ENCODE assay signal across 25 cellular contexts in the genomic region with DNA sequence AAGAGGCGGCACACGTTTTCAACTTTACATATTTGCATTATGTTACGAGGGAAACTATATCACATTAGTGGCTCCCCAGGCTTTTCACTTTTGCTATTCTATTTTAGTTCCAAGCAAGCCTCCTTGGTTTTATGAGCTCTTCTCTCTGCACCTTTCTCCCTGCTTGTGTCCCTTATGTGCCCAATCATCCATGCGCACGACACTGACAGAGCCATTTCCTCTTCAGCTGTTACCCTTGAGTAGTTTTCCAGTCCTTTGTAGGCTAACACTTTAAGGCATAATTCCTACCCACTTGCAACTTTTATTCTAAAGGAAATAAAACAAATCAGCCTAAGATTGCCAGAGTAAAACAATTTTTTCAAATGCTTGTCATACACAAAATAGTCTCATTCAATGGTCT.
DNase-seq lines count a peak whose midpoint lies in the region; ATAC-seq and TF ChIP-seq lines count a peak whose summit lies in the region.
"Had no signal": no experiment of that assay in that cellular context is flagged by ENCODE, and none has a peak within 500 bp of the region (broad histone marks: within the 10 kb centered on the region; RNA-seq: fewer than 3 reads in every experiment).

No MANE protein-coding gene starts in this region.

- H3K79me2 ChIP-seq in OCI-LY7 (ENCODE audit: insufficient read depth, low read depth, low read length): peaks cover 35% of the 10 kb centered on the region

- intact Hi-C loops in OCI-LY7 (cut with micrococcal nuclease; ENCODE audit: unreplicated experiment): no loop called here

- peak overlapping the region; percentile 76 for H3K4me2 ChIP-seq in OCI-LY7 (ENCODE audit: low read length)

- POLR2A ChIA-PET in OCI-LY7 (lab: Charles Lee): interaction anchor here (1.0 to 1.2 kb wide), 2 partner anchors 9 kb away, joined by 4 to 6 read pairs; no protein-coding TSS in a partner anchor

- no peak overlapping the region for H2AFZ ChIP-seq in OCI-LY7 (ENCODE audit: low read length)

- H3K27ac Mint-ChIP-seq in memory B cell: peak overlapping the region; percentile 13
- no peak overlapping the region for H3K27ac Mint-ChIP-seq in activated T-helper 17 cell treated with anti-CD3 and anti-CD28 coated beads, Interleukin-2, amount 50 U/mL, for 72 hours
- H3K27ac Mint-ChIP-seq: activated CD4-positive, alpha-beta T cell treated with anti-CD3 and anti-CD28 coated beads, Interleukin-2, amount 10 ng/mL, durations not matched to agents 7 days and 5 days; activated CD8-positive, alpha-beta memory T cell treated with anti-CD3 and anti-CD28 coated beads, Interleukin-2, amount 10 ng/mL, durations not matched to agents 7 days and 5 days; activated naive CD4-positive, alpha-beta T cell treated with anti-CD3 and anti-CD28 coated beads, Interleukin-2, amount 50 U/mL, for 24 hours; activated T-helper 1 cell treated with anti-CD3 and anti-CD28 coated beads, Interleukin-12 subunit alpha, Interleukin-12 subunit beta, Interleukin-2, Interleukin-4 antibody, amounts not matched to agents 30 ng/mL and 10 ng/mL and 1 ng/mL, durations not matched to agents 14 hours and 24 hours and 36 hours; immature natural killer cell; progenitor cell of endocrine pancreas; stimulated activated memory B cell treated with anti-CD40 and anti-IgM and Interleukin-4, amounts not matched to agents 10 μg/mL and 1 μg/mL and 100 μg/mL, for 72 hours had no signal

- ATAC-seq in memory B cell (ENCODE audit: low read depth): peak; percentile 43
- ATAC-seq in activated T-helper 17 cell treated with anti-CD3 and anti-CD28 coated beads, Interleukin-2, amount 50 U/mL, for 72 hours (replicated peaks): no peak
- ATAC-seq: activated CD8-positive, alpha-beta memory T cell treated with anti-CD3 and anti-CD28 coated beads, Interleukin-2, amount 10 ng/mL, durations not matched to agents 7 days and 5 days; HCT116; mucosa of descending colon; stimulated activated memory B cell treated with anti-CD40 and anti-IgM and Interleukin-4, amounts not matched to agents 10 μg/mL and 1 μg/mL and 100 μg/mL, for 72 hours had no signal

- peak overlapping the region; percentile 85 for H3K27ac ChIP-seq in OCI-LY7 (ENCODE audit: low read depth, low read length, poor library complexity, severe bottlenecking)

- H3K4me1 ChIP-seq in BE2C (peaks cover 6% of the 10 kb centered on the region), OCI-LY7 (ENCODE audit: insufficient read depth, low read length, poor library complexity, severe bottlenecking) (peaks cover 85% of the 10 kb centered on the region)
- H3K4me1 ChIP-seq: uterus had no signal

- H3K27me3 Mint-ChIP-seq in memory B cell: no peaks in the 10 kb centered on the region
- H3K27me3 Mint-ChIP-seq in activated T-helper 17 cell treated with anti-CD3 and anti-CD28 coated beads, Interleukin-2, amount 50 U/mL, for 72 hours: peaks cover 6% of the 10 kb centered on the region
- H3K27me3 Mint-ChIP-seq: activated CD4-positive, alpha-beta T cell treated with anti-CD3 and anti-CD28 coated beads, Interleukin-2, amount 10 ng/mL, durations not matched to agents 7 days and 5 days; activated CD8-positive, alpha-beta memory T cell treated with anti-CD3 and anti-CD28 coated beads, Interleukin-2, amount 10 ng/mL, durations not matched to agents 7 days and 5 days; activated naive CD4-positive, alpha-beta T cell treated with anti-CD3 and anti-CD28 coated beads, Interleukin-2, amount 50 U/mL, for 24 hours; progenitor cell of endocrine pancreas; stimulated activated memory B cell treated with anti-CD40 and anti-IgM and Interleukin-4, amounts not matched to agents 10 μg/mL and 1 μg/mL and 100 μg/mL, for 72 hours had no signal

- no peaks in the 10 kb centered on the region for H3K9me3 ChIP-seq in BE2C
- no peaks in the 10 kb centered on the region for H3K9me3 ChIP-seq in OCI-LY7 (ENCODE audit: low read length)
- H3K9me3 ChIP-seq: mucosa of descending colon, uterus had no signal

- H3K36me3 ChIP-seq in BE2C (no peaks in the 10 kb centered on the region), OCI-LY7 (ENCODE audit: insufficient read depth, low read length) (no peaks in the 10 kb centered on the region; the same call in 1 of the 2 replicates)
- H3K36me3 ChIP-seq: uterus had no signal

- DNase-seq in BE2C (no peak), DMS79 treated with DMSO at 0.1 percent for 48 hours (lab: John Stamatoyannopoulos, UW) (peak; percentile 63), OCI-LY7 (ENCODE audit: low spot score) (peak; percentile 66), memory B cell (ENCODE audit: low spot score in 2 of 2) (no peak), dermis blood vessel endothelial cell (no peak)
- no peak for DNase-seq in activated CD4-positive, CD25-positive, alpha-beta regulatory T cell (lab: John Stamatoyannopoulos, UW)
- DNase-seq: activated CD4-positive, alpha-beta T cell treated with anti-CD3 and anti-CD28 coated beads, Interleukin-2, amount 10 ng/mL, durations not matched to agents 7 days and 5 days; activated CD8-positive, alpha-beta memory T cell treated with anti-CD3 and anti-CD28 coated beads, Interleukin-2, amount 10 ng/mL, durations not matched to agents 7 days and 5 days; anterior cingulate cortex; central memory CD4-positive, alpha-beta T cell; foreskin fibroblast; immature natural killer cell; mucosa of descending colon; NCI-H1092 treated with DMSO at 0.1 percent for 48 hours; NCI-H2107; SHP77 treated with DMSO at 0.1 percent for 48 hours; T-helper 1 cell; uterus had no signal

- H3K4me1 Mint-ChIP-seq in memory B cell: peaks cover 9% of the 10 kb centered on the region
- no peaks in the 10 kb centered on the region for H3K4me1 Mint-ChIP-seq in activated T-helper 17 cell treated with anti-CD3 and anti-CD28 coated beads, Interleukin-2, amount 50 U/mL, for 72 hours
- H3K4me1 Mint-ChIP-seq: activated CD4-positive, alpha-beta T cell treated with anti-CD3 and anti-CD28 coated beads, Interleukin-2, amount 10 ng/mL, durations not matched to agents 7 days and 5 days; activated CD8-positive, alpha-beta memory T cell treated with anti-CD3 and anti-CD28 coated beads, Interleukin-2, amount 10 ng/mL, durations not matched to agents 7 days and 5 days; activated naive CD4-positive, alpha-beta T cell treated with anti-CD3 and anti-CD28 coated beads, Interleukin-2, amount 50 U/mL, for 24 hours; immature natural killer cell had no signal

- peak overlapping the region; percentile 3 for H3K4me3 Mint-ChIP-seq in memory B cell
- H3K4me3 Mint-ChIP-seq in activated T-helper 17 cell treated with anti-CD3 and anti-CD28 coated beads, Interleukin-2, amount 50 U/mL, for 72 hours: no peak overlapping the region
- H3K4me3 Mint-ChIP-seq: activated CD4-positive, alpha-beta T cell treated with anti-CD3 and anti-CD28 coated beads, Interleukin-2, amount 10 ng/mL, durations not matched to agents 7 days and 5 days; activated CD8-positive, alpha-beta memory T cell treated with anti-CD3 and anti-CD28 coated beads, Interleukin-2, amount 10 ng/mL, durations not matched to agents 7 days and 5 days; activated naive CD4-positive, alpha-beta T cell treated with anti-CD3 and anti-CD28 coated beads, Interleukin-2, amount 50 U/mL, for 24 hours; activated T-helper 1 cell treated with anti-CD3 and anti-CD28 coated beads, Interleukin-12 subunit alpha, Interleukin-12 subunit beta, Interleukin-2, Interleukin-4 antibody, amounts not matched to agents 30 ng/mL and 10 ng/mL and 1 ng/mL, durations not matched to agents 14 hours and 24 hours and 36 hours; immature natural killer cell; neural crest cell; stimulated activated memory B cell treated with anti-CD40 and anti-IgM and Interleukin-4, amounts not matched to agents 10 μg/mL and 1 μg/mL and 100 μg/mL, for 72 hours had no signal

- H3K9me3 Mint-ChIP-seq in memory B cell: no peaks in the 10 kb centered on the region
- peaks cover 10% of the 10 kb centered on the region for H3K9me3 Mint-ChIP-seq in activated T-helper 17 cell treated with anti-CD3 and anti-CD28 coated beads, Interleukin-2, amount 50 U/mL, for 72 hours
- H3K9me3 Mint-ChIP-seq: activated CD4-positive, alpha-beta T cell treated with anti-CD3 and anti-CD28 coated beads, Interleukin-2, amount 10 ng/mL, durations not matched to agents 7 days and 5 days; activated T-helper 1 cell treated with anti-CD3 and anti-CD28 coated beads, Interleukin-12 subunit alpha, Interleukin-12 subunit beta, Interleukin-2, Interleukin-4 antibody, amounts not matched to agents 30 ng/mL and 10 ng/mL and 1 ng/mL, durations not matched to agents 14 hours and 24 hours and 36 hours; immature natural killer cell; stimulated activated memory B cell treated with anti-CD40 and anti-IgM and Interleukin-4, amounts not matched to agents 10 μg/mL and 1 μg/mL and 100 μg/mL, for 72 hours had no signal

- no peaks in the 10 kb centered on the region for H4K20me1 ChIP-seq in OCI-LY7 (ENCODE audit: insufficient read depth, low read length)

- no peak for TF ChIP-seq CTCF in BE2C (IDR thresholded peaks at IDR 0.05; ENCODE audit: low read depth, low read length)
- TF ChIP-seq CTCF in OCI-LY7 (conservative IDR thresholded peaks at IDR 0.05; ENCODE audit: low read length): no peak

- H3K4me3 ChIP-seq in BE2C (ENCODE audit: low read depth, low read length) (peak overlapping the region; percentile 17; the same call in 1 of the 2 replicates), OCI-LY7 (ENCODE audit: low read depth, low read length, poor library complexity, severe bottlenecking) (peak overlapping the region; percentile 46)
- H3K4me3 ChIP-seq: mucosa of descending colon, uterus had no signal

- no peaks in the 10 kb centered on the region for H3K9me2 ChIP-seq in OCI-LY7 (ENCODE audit: insufficient read depth, low read length)

- BruUV-seq in OCI-LY7 (replicated peaks; lab: Mats Ljungman, UMichigan): no TSS peak

- CTCF ChIA-PET in OCI-LY7 (lab: Charles Lee; ENCODE audit: unreplicated experiment): no interaction called here

- no peaks in the 10 kb centered on the region for H3K27me3 ChIP-seq in BE2C
- H3K27me3 ChIP-seq: uterus had no signal

- H3K36me3 Mint-ChIP-seq in memory B cell: peaks cover 4% of the 10 kb centered on the region
- H3K36me3 Mint-ChIP-seq in activated T-helper 17 cell treated with anti-CD3 and anti-CD28 coated beads, Interleukin-2, amount 50 U/mL, for 72 hours (ENCODE audit: low read depth): no peaks in the 10 kb centered on the region
- H3K36me3 Mint-ChIP-seq: activated CD8-positive, alpha-beta memory T cell treated with anti-CD3 and anti-CD28 coated beads, Interleukin-2, amount 10 ng/mL, durations not matched to agents 7 days and 5 days; activated naive CD4-positive, alpha-beta T cell treated with anti-CD3 and anti-CD28 coated beads, Interleukin-2, amount 50 U/mL, for 24 hours; immature natural killer cell; stimulated activated memory B cell treated with anti-CD40 and anti-IgM and Interleukin-4, amounts not matched to agents 10 μg/mL and 1 μg/mL and 100 μg/mL, for 72 hours had no signal

Comparison
In these comparisons a context has a peak if more than half of its experiments do, and no peak if none do; other contexts are left out.
1. DNase-seq: peak in DMS79 treated with DMSO at 0.1 percent for 48 hours (single experiment) and OCI-LY7 (single experiment); none in BE2C (single experiment), memory B cell (0 of 2), dermis blood vessel endothelial cell (single experiment) and activated CD4-positive, CD25-positive, alpha-beta regulatory T cell (0 of 4).